Comparison of ENCODE assay signal across 8 cellular contexts in genomic region chr16:1188781-1189189, GRCh38. TPM values are rescaled to one million over a fixed set of nuclear protein-coding genes. Genes with fewer than 3 reads are reported as not detected.
A peak's percentile ranks its signal among the peaks of the same experiment; 100 is the strongest.
DNase-seq lines count a peak whose midpoint lies in the region; ATAC-seq and TF ChIP-seq lines count a peak whose summit lies in the region.

No MANE protein-coding gene starts in this region.

- no peak for TF ChIP-seq CTCF in glutamatergic neuron (IDR thresholded peaks at IDR 0.05; ENCODE audit: partially characterized antibody, unreplicated experiment)

- H3K36me3 Mint-ChIP-seq in CD4-positive, CD25-positive, alpha-beta regulatory T cell: no peaks in the 10 kb centered on the region
- H3K36me3 Mint-ChIP-seq in glutamatergic neuron (ENCODE audit: unreplicated experiment): no peaks in the 10 kb centered on the region

- H3K4me3 ChIP-seq in CD4-positive, CD25-positive, alpha-beta regulatory T cell (ENCODE audit: low read depth, low read length): no peak overlapping the region

- peak; percentile 13 to 40 (median 13) for DNase-seq in CD4-positive, CD25-positive, alpha-beta regulatory T cell
- DNase-seq in NAMALWA (ENCODE audit: low spot score) (peak; percentile 59), glutamatergic neuron (peak; percentile 47), NCI-H82 treated with DMSO at 0.1 percent for 48 hours (lab: John Stamatoyannopoulos, UW; ENCODE audit: unreplicated experiment) (no peak)
- DNase-seq in activated T-cell treated with anti-CD3 and anti-CD28 coated beads, Interleukin-2, amount 50 U/mL, for 1 hour: peak; percentile 61
- DNase-seq in stimulated activated CD4-positive, alpha-beta T cell treated with anti-CD3 and anti-CD28 coated beads, Interleukin-15, amount 100 ng/mL, for 24 hours: peak; percentile 57

- peaks cover 4% of the 10 kb centered on the region for H3K27me3 Mint-ChIP-seq in CD4-positive, CD25-positive, alpha-beta regulatory T cell
- peaks cover 5% of the 10 kb centered on the region for H3K27me3 Mint-ChIP-seq in glutamatergic neuron (ENCODE audit: unreplicated experiment)

- H3K27ac ChIP-seq in CD4-positive, CD25-positive, alpha-beta regulatory T cell (ENCODE audit: insufficient read depth, low read length, poor library complexity, severe bottlenecking): no peak overlapping the region

- H3K27ac Mint-ChIP-seq in CD4-positive, CD25-positive, alpha-beta regulatory T cell: peak overlapping the region in 1 of 3 donors; percentile 26
- peak overlapping the region; percentile 75 for H3K27ac Mint-ChIP-seq in glutamatergic neuron (ENCODE audit: unreplicated experiment)

- H3K4me1 Mint-ChIP-seq in CD4-positive, CD25-positive, alpha-beta regulatory T cell: no peaks in the 10 kb centered on the region
- H3K4me1 Mint-ChIP-seq in glutamatergic neuron (ENCODE audit: low read depth, unreplicated experiment): peaks cover 15% of the 10 kb centered on the region

- H3K4me1 ChIP-seq in CD4-positive, CD25-positive, alpha-beta regulatory T cell (ENCODE audit: control insufficient read depth, insufficient read depth, low read length, poor library complexity, severe bottlenecking): no peaks in the 10 kb centered on the region

- H3K36me3 ChIP-seq in CD4-positive, CD25-positive, alpha-beta regulatory T cell (ENCODE audit: control insufficient read depth, insufficient read depth, low read length): no peaks in the 10 kb centered on the region

- H3K27me3 ChIP-seq in CD4-positive, CD25-positive, alpha-beta regulatory T cell (ENCODE audit: control insufficient read depth, insufficient read depth, low read length): no peaks in the 10 kb centered on the region

- ATAC-seq in CD4-positive, CD25-positive, alpha-beta regulatory T cell (ENCODE audit: low read depth in 2 of 2): no peak
- ATAC-seq in GM21723 (IDR thresholded peaks at IDR 0.05; ENCODE audit: unreplicated experiment) (no peak), HG03095 (IDR thresholded peaks at IDR 0.05; ENCODE audit: unreplicated experiment) (no peak)

- H3K4me3 Mint-ChIP-seq in CD4-positive, CD25-positive, alpha-beta regulatory T cell: no peak overlapping the region
- H3K4me3 Mint-ChIP-seq in glutamatergic neuron (ENCODE audit: unreplicated experiment): no peak overlapping the region

- no peaks in the 10 kb centered on the region for H3K9me3 ChIP-seq in CD4-positive, CD25-positive, alpha-beta regulatory T cell (ENCODE audit: control insufficient read depth in 2 of 2, low read length in 2 of 2)

- peaks cover 0 to 1% (median 0%) of the 10 kb centered on the region in 7 donors for H3K9me3 Mint-ChIP-seq in CD4-positive, CD25-positive, alpha-beta regulatory T cell
- peaks cover 8% of the 10 kb centered on the region for H3K9me3 Mint-ChIP-seq in glutamatergic neuron (ENCODE audit: unreplicated experiment)

RNA-seq across cellular contexts. Expression of gene CACNA1H, which starts 35.9 kb away (rescaled TPM):
- 4.2 TPM for total RNA-seq in CD4-positive, CD25-positive, alpha-beta regulatory T cell
- polyA plus RNA-seq in CD4-positive, CD25-positive, alpha-beta regulatory T cell: under 1 TPM in 3 of 4 donors, not detected in 1; 0.37 to 0.63 (median 0.38) TPM
- total RNA-seq in glutamatergic neuron (ENCODE audit: unreplicated experiment): 161 TPM

RNA-seq across cellular contexts. Expression of gene TPSG1, which starts 36.3 kb away (rescaled TPM):
- total RNA-seq in CD4-positive, CD25-positive, alpha-beta regulatory T cell: not detected
- polyA plus RNA-seq in CD4-positive, CD25-positive, alpha-beta regulatory T cell: not detected
- not detected for total RNA-seq in glutamatergic neuron (ENCODE audit: unreplicated experiment)

RNA-seq across cellular contexts. Expression of gene TPSB2, which starts 41.2 kb away (rescaled TPM):
- total RNA-seq in CD4-positive, CD25-positive, alpha-beta regulatory T cell: not detected
- not detected for polyA plus RNA-seq in CD4-positive, CD25-positive, alpha-beta regulatory T cell
- not detected for total RNA-seq in glutamatergic neuron (ENCODE audit: unreplicated experiment)

RNA-seq across cellular contexts. Expression of gene TPSAB1, which starts 51.7 kb away (rescaled TPM):
- total RNA-seq in CD4-positive, CD25-positive, alpha-beta regulatory T cell: not detected
- polyA plus RNA-seq in CD4-positive, CD25-positive, alpha-beta regulatory T cell: not detected
- not detected for total RNA-seq in glutamatergic neuron (ENCODE audit: unreplicated experiment)

Comparison
In these comparisons a context has a peak if more than half of its experiments do, and no peak if none do; other contexts are left out.
1. RNA of gene CACNA1H, which starts 35.9 kb away (total RNA-seq): 161 TPM in glutamatergic neuron (single experiment); 4.2 TPM in CD4-positive, CD25-positive, alpha-beta regulatory T cell (single experiment); every median in the first group is over 10 times any median in the second.